Comparison of ENCODE assay signal across 1 cellular context in the genomic region with DNA sequence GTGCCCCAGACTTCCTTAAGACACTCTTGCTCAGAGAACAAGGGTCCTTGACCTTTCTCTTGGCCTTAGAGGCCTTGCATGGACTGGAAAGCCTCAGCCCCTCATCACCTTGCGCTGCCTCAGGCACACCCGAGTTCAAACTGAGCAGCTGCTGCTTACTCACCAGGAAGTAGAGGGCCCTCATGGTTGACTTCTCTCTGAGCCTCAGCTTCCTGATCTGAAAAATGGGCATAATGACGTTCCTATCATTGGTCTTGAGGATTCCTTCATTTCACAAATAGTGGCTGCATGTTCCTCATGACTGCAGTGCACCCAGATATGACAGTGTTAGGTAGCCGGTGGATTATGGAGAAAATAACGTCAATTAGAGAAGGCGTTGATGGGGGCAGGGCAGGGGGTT.
TF ChIP-seq lines count a peak whose summit lies in the region.

No MANE protein-coding gene starts in this region.

TF ChIP-seq in GM23338, 12 proteins besides CTCF, POLR2A, EP300 and RAD21:
- TF ChIP-seq EZH2 (IDR thresholded peaks at IDR 0.05; ENCODE audit: low read depth, unreplicated experiment): no peak
- TF ChIP-seq ZNF114 (CRISPR knock-in tag; IDR thresholded peaks at IDR 0.05): no peak
- TF ChIP-seq STAT1 (IDR thresholded peaks at IDR 0.05; ENCODE audit: unreplicated experiment): no peak
- TF ChIP-seq EZH2phosphoT487 (IDR thresholded peaks at IDR 0.05; ENCODE audit: unreplicated experiment): no peak
- TF ChIP-seq, protein P1, sequence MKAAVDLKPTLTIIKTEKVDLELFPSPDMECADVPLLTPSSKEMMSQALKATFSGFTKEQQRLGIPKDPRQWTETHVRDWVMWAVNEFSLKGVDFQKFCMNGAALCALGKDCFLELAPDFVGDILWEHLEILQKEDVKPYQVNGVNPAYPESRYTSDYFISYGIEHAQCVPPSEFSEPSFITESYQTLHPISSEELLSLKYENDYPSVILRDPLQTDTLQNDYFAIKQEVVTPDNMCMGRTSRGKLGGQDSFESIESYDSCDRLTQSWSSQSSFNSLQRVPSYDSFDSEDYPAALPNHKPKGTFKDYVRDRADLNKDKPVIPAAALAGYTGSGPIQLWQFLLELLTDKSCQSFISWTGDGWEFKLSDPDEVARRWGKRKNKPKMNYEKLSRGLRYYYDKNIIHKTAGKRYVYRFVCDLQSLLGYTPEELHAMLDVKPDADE (IDR thresholded peaks at IDR 0.05): no peak
